15 cellular contexts compared by ENCODE assay signal in genomic region chr18:48122816-48123215, GRCh38.
DNase-seq lines count a peak whose midpoint lies in the region; ATAC-seq and TF ChIP-seq lines count a peak whose summit lies in the region.
"Had no signal": no experiment of that assay in that cellular context is flagged by ENCODE, and none has a peak within 500 bp of the region (broad histone marks: within the 10 kb centered on the region; RNA-seq: fewer than 3 reads in every experiment).

No MANE protein-coding gene starts in this region.

- TF ChIP-seq CTCF in GM23338 (conservative IDR thresholded peaks at IDR 0.05; ENCODE audit: low read depth in 2 of 2) (no peak), WERI-Rb-1 (IDR thresholded peaks at IDR 0.05; ENCODE audit: low read depth, low read length) (no peak), glutamatergic neuron (IDR thresholded peaks at IDR 0.05; ENCODE audit: partially characterized antibody, unreplicated experiment) (no peak), BE2C (IDR thresholded peaks at IDR 0.05; ENCODE audit: low read depth, low read length) (no peak)

- no peaks in the 10 kb centered on the region for H3K79me2 ChIP-seq in GM23338 (replicated peaks; ENCODE audit: insufficient read depth)

- H3K36me3 ChIP-seq in GM23338 (ENCODE audit: insufficient read depth) (no peaks in the 10 kb centered on the region), WERI-Rb-1 (no peaks in the 10 kb centered on the region), BE2C (no peaks in the 10 kb centered on the region)

- H3K27me3 Mint-ChIP-seq in GM23338 (ENCODE audit: insufficient read depth, low read depth, poor library complexity) = peaks cover 10% of the 10 kb centered on the region
- H3K27me3 Mint-ChIP-seq in glutamatergic neuron (ENCODE audit: unreplicated experiment) = peaks cover 6% of the 10 kb centered on the region
- peaks cover 27% of the 10 kb centered on the region for H3K27me3 Mint-ChIP-seq in stimulated activated memory B cell treated with anti-CD40 and anti-IgM and Interleukin-4, amounts not matched to agents 10 μg/mL and 1 μg/mL and 100 μg/mL, for 72 hours

- peak overlapping the region; percentile 66; the same call in 1 of the 2 replicates for H2AFZ ChIP-seq in GM23338

- no peak overlapping the region for H3K4me3 Mint-ChIP-seq in GM23338
- peak overlapping the region; percentile 47 for H3K4me3 Mint-ChIP-seq in glutamatergic neuron (ENCODE audit: unreplicated experiment)
- H3K4me3 Mint-ChIP-seq in stimulated activated memory B cell treated with anti-CD40 and anti-IgM and Interleukin-4, amounts not matched to agents 10 μg/mL and 1 μg/mL and 100 μg/mL, for 72 hours = no peak overlapping the region
- H3K4me3 Mint-ChIP-seq: B cell; CD8-positive, alpha-beta T cell; IgD-negative memory B cell had no signal

- ATAC-seq in GM23338 (no peak), GM21737 (IDR thresholded peaks at IDR 0.05; ENCODE audit: unreplicated experiment) (no peak)
- ATAC-seq in stimulated activated memory B cell treated with anti-CD40 and anti-IgM and Interleukin-4, amounts not matched to agents 10 μg/mL and 1 μg/mL and 100 μg/mL, for 72 hours = peak; percentile 17
- ATAC-seq: CD8-positive, alpha-beta T cell; HCT116 had no signal

- H3K9me3 ChIP-seq in WERI-Rb-1 (ENCODE audit: severe bottlenecking) (no peaks in the 10 kb centered on the region), BE2C (no peaks in the 10 kb centered on the region)
- H3K9me3 ChIP-seq: Caco-2 had no signal

- DNase-seq in GM23338 (ENCODE audit: low spot score) (no peak), WERI-Rb-1 (no peak), glutamatergic neuron (no peak), BE2C (no peak), DMS 273 treated with DMSO at 0.1 percent for 48 hours (lab: John Stamatoyannopoulos, UW) (no peak)
- DNase-seq: Caco-2; CD8-positive, alpha-beta T cell; DMS53; GF-D8 had no signal

- H3K4me3 ChIP-seq in GM23338 = no peak overlapping the region
- no peak overlapping the region for H3K4me3 ChIP-seq in WERI-Rb-1 (ENCODE audit: low read depth, low read length)
- no peak overlapping the region for H3K4me3 ChIP-seq in BE2C (ENCODE audit: low read depth, low read length)

- no peaks in the 10 kb centered on the region for H3K27me3 ChIP-seq in GM23338 (ENCODE audit: insufficient read depth)
- no peaks in the 10 kb centered on the region for H3K27me3 ChIP-seq in WERI-Rb-1 (ENCODE audit: insufficient read depth, low read depth, severe bottlenecking)
- no peaks in the 10 kb centered on the region for H3K27me3 ChIP-seq in BE2C

- H3K4me1 Mint-ChIP-seq in GM23338 (peaks cover 24% of the 10 kb centered on the region), glutamatergic neuron (ENCODE audit: low read depth, unreplicated experiment) (peaks cover 38% of the 10 kb centered on the region)
- no peaks in the 10 kb centered on the region for H3K4me1 Mint-ChIP-seq in stimulated activated memory B cell treated with anti-CD40 and anti-IgM and Interleukin-4, amounts not matched to agents 10 μg/mL and 1 μg/mL and 100 μg/mL, for 72 hours
- H3K4me1 Mint-ChIP-seq: B cell had no signal

- no peaks in the 10 kb centered on the region for H3F3A ChIP-seq in GM23338 (replicated peaks; ENCODE audit: low read depth)

- H3K9me3 Mint-ChIP-seq in GM23338 = no peaks in the 10 kb centered on the region
- H3K9me3 Mint-ChIP-seq in glutamatergic neuron (ENCODE audit: unreplicated experiment) = peaks cover 2% of the 10 kb centered on the region
- no peaks in the 10 kb centered on the region for H3K9me3 Mint-ChIP-seq in stimulated activated memory B cell treated with anti-CD40 and anti-IgM and Interleukin-4, amounts not matched to agents 10 μg/mL and 1 μg/mL and 100 μg/mL, for 72 hours
- H3K9me3 Mint-ChIP-seq: CD8-positive, alpha-beta T cell; IgD-negative memory B cell had no signal

- H3K27ac Mint-ChIP-seq in GM23338 = no peak overlapping the region
- peak overlapping the region; percentile 88 for H3K27ac Mint-ChIP-seq in glutamatergic neuron (ENCODE audit: unreplicated experiment)
- H3K27ac Mint-ChIP-seq in stimulated activated memory B cell treated with anti-CD40 and anti-IgM and Interleukin-4, amounts not matched to agents 10 μg/mL and 1 μg/mL and 100 μg/mL, for 72 hours = no peak overlapping the region
- H3K27ac Mint-ChIP-seq: B cell; CD8-positive, alpha-beta T cell; IgD-negative memory B cell had no signal

- no peaks in the 10 kb centered on the region; the same call in 1 of the 2 replicates for H3K4me1 ChIP-seq in GM23338 (ENCODE audit: insufficient read depth)
- H3K4me1 ChIP-seq in BE2C = no peaks in the 10 kb centered on the region; the same call in 1 of the 2 replicates
- H3K4me1 ChIP-seq: Caco-2 had no signal

- H4K20me1 ChIP-seq in GM23338 (replicated peaks; ENCODE audit: insufficient read depth) = no peaks in the 10 kb centered on the region

- no peaks in the 10 kb centered on the region for H3K9me2 ChIP-seq in GM23338 (ENCODE audit: insufficient read depth)

- H3K36me3 Mint-ChIP-seq in GM23338 (ENCODE audit: low read depth) (no peaks in the 10 kb centered on the region), glutamatergic neuron (ENCODE audit: unreplicated experiment) (no peaks in the 10 kb centered on the region)
- no peaks in the 10 kb centered on the region for H3K36me3 Mint-ChIP-seq in stimulated activated memory B cell treated with anti-CD40 and anti-IgM and Interleukin-4, amounts not matched to agents 10 μg/mL and 1 μg/mL and 100 μg/mL, for 72 hours
- H3K36me3 Mint-ChIP-seq: CD8-positive, alpha-beta T cell; IgD-negative memory B cell had no signal

- H3K27ac ChIP-seq in GM23338 (ENCODE audit: low read depth) = no peak overlapping the region
- peak overlapping the region; percentile 86 for H3K27ac ChIP-seq in WERI-Rb-1
- H3K27ac ChIP-seq: C4-2B had no signal

- H3K4me2 ChIP-seq in GM23338 = no peak overlapping the region

TF ChIP-seq in GM23338, 12 proteins besides CTCF, POLR2A, EP300 and RAD21 (continues in another document):
- TF ChIP-seq ETS1 (IDR thresholded peaks at IDR 0.05) (no peak), STAT1 (IDR thresholded peaks at IDR 0.05; ENCODE audit: unreplicated experiment) (no peak), ZNF331 (CRISPR knock-in tag; IDR thresholded peaks at IDR 0.05; ENCODE audit: low read depth) (no peak), CREB1 (CRISPR knock-in tag; IDR thresholded peaks at IDR 0.05; ENCODE audit: low read depth) (no peak)
- TF ChIP-seq, protein P1, sequence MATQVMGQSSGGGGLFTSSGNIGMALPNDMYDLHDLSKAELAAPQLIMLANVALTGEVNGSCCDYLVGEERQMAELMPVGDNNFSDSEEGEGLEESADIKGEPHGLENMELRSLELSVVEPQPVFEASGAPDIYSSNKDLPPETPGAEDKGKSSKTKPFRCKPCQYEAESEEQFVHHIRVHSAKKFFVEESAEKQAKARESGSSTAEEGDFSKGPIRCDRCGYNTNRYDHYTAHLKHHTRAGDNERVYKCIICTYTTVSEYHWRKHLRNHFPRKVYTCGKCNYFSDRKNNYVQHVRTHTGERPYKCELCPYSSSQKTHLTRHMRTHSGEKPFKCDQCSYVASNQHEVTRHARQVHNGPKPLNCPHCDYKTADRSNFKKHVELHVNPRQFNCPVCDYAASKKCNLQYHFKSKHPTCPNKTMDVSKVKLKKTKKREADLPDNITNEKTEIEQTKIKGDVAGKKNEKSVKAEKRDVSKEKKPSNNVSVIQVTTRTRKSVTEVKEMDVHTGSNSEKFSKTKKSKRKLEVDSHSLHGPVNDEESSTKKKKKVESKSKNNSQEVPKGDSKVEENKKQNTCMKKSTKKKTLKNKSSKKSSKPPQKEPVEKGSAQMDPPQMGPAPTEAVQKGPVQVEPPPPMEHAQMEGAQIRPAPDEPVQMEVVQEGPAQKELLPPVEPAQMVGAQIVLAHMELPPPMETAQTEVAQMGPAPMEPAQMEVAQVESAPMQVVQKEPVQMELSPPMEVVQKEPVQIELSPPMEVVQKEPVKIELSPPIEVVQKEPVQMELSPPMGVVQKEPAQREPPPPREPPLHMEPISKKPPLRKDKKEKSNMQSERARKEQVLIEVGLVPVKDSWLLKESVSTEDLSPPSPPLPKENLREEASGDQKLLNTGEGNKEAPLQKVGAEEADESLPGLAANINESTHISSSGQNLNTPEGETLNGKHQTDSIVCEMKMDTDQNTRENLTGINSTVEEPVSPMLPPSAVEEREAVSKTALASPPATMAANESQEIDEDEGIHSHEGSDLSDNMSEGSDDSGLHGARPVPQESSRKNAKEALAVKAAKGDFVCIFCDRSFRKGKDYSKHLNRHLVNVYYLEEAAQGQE (IDR thresholded peaks at IDR 0.05; ENCODE audit: unreplicated experiment) = no peak
